Comparison of ENCODE assay signal across 17 cellular contexts in the genomic region with DNA sequence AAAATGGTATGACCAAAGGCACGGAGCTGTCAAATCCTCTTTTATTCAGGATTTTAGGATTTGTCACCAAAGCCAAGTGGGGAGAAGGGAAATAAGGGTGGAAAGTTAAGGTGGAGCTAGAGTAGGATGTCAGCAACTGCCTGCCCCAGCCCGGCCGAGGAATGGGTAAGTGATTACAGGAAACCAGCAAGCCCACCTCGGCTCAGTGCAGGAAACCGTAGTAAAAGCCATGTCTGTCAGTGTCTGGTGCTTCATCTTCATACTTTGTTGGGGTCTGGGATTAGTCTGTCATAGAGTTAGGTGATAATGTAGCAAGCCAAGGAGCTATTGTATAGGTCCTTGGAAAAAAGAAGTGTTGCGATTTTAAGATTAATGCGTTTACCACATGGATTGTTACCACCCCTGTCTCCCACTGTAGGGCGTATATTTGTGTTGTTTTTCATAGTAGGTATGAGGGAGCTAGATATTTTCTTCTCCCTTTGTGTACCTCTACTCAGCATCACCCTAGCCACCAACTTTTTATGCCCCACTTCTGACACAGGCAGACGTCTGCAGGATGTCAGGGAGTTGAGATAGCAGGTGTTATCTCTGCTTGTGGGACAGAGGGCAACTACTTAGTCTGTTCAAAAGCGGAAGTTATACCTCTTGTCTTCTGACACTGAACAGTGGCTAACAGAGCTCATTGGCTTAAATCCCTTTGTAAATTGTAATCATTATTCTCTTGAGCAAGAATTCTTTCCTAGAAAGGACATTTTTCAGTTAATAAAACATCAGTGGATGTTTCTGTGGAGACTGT.
A peak's percentile ranks its signal among the peaks of the same experiment; 100 is the strongest.
DNase-seq lines count a peak whose midpoint lies in the region; ATAC-seq, FAIRE-seq and TF ChIP-seq lines count a peak whose summit lies in the region.
"Had no signal": no experiment of that assay in that cellular context is flagged by ENCODE, and none has a peak within 500 bp of the region (broad histone marks: within the 10 kb centered on the region; RNA-seq: fewer than 3 reads in every experiment).

No MANE protein-coding gene starts in this region.

- no peaks in the 10 kb centered on the region; a peak in 1 of 5 replicates for H3K4me1 ChIP-seq in K562 (replicated peaks in 1 of 2; ENCODE audit: control insufficient read depth in 2 of 2, insufficient read depth in 2 of 2, low read length in 2 of 2)
- H3K4me1 ChIP-seq: uterus had no signal

- in situ Hi-C loops in K562 (cut with MboI) = loop anchor here (25.0 kb wide), 1 partner anchor 1080 kb away; no protein-coding TSS in a partner anchor

- no peaks in the 10 kb centered on the region for H3K36me3 ChIP-seq in K562 (ENCODE audit: control insufficient read depth, insufficient read depth, low read length)
- H3K36me3 ChIP-seq: BLaER1, esophagus muscularis mucosa, left lung, uterus had no signal

- no peak overlapping the region for H2AFZ ChIP-seq in K562 (ENCODE audit: low read depth, low read length)

- H3K27ac ChIP-seq in K562 (ENCODE audit: extremely low read depth, low read depth, low read length) = no peak overlapping the region
- H3K27ac ChIP-seq: BLaER1, esophagus muscularis mucosa, left lung, uterus had no signal

- H3K9me1 ChIP-seq in K562 (ENCODE audit: control insufficient read depth, insufficient read depth, low read length) = no peaks in the 10 kb centered on the region

- FAIRE-seq in K562 (lab: Jason Lieb, UNC) = no peak

- no peak for TF ChIP-seq RAD21 in K562 (CRISPR knock-in tag; conservative IDR thresholded peaks at IDR 0.05 in 1 of 2, IDR thresholded peaks at IDR 0.05 in 1 of 2)

- no TSS peak for BruUV-seq in K562 (replicated peaks; lab: Mats Ljungman, UMichigan)

- no peaks in the 10 kb centered on the region for H4K20me1 ChIP-seq in K562 (replicated peaks; ENCODE audit: control insufficient read depth, insufficient read depth, low read length)
- H4K20me1 ChIP-seq: BLaER1 had no signal

- DNase-seq in ELF-1 (ENCODE audit: low read depth, low spot score) = peak; percentile 14
- DNase-seq in Kasumi-1 (lab: John Stamatoyannopoulos, UW) = peak; percentile 33 to 35
- peak in 1 of 4 experiments; percentile 15 for DNase-seq in K562 (ENCODE audit: extremely low read depth in 1 of 4, low spot score in 3 of 4)
- no peak for DNase-seq in inferior parietal cortex (ENCODE audit: extremely low spot score)
- no peak for DNase-seq in middle frontal gyrus (ENCODE audit: extremely low spot score, low spot score)
- DNase-seq in mesenteric fat pad (ENCODE audit: low spot score) = no peak
- DNase-seq in HPDE6-E6E7 (ENCODE audit: extremely low spot score) = no peak
- DNase-seq: activated CD4-positive, CD25-positive, alpha-beta regulatory T cell; activated T-cell treated with anti-CD3 and anti-CD28 coated beads, Interleukin-2, amount 50 U/mL, for 1 hour; cortex of kidney; left lung; NK-92 treated with Interleukin-12 subunit alpha and Interleukin-12 subunit beta, amount 100 ng/mL, for 24 hours; retina; uterus had no signal

- H3K4me2 ChIP-seq in K562 (ENCODE audit: insufficient read depth, low read length) = no peak overlapping the region
- H3K4me2 ChIP-seq: BLaER1 had no signal

- no peaks in the 10 kb centered on the region for H3K27me3 ChIP-seq in K562 (ENCODE audit: control insufficient read depth in 2 of 2, insufficient read depth in 2 of 2, low read length in 2 of 2)
- H3K27me3 ChIP-seq: BLaER1, esophagus muscularis mucosa, left lung, uterus had no signal

- intact Hi-C loops in K562 (cut with micrococcal nuclease) = loop anchor here (2.0 to 10.0 kb wide), 4 partner anchors 135 to 1072 kb away; no protein-coding TSS in a partner anchor

- no peak for TF ChIP-seq CTCF in K562 (IDR thresholded peaks at IDR 0.05 in 2 of 3, conservative IDR thresholded peaks at IDR 0.05 in 1 of 3; ENCODE audit: insufficient read depth in 2 of 3, low read depth in 1 of 3, low read length in 3 of 3)

- H3K9ac ChIP-seq in K562 (ENCODE audit: insufficient read depth in 1 of 2, low read depth in 2 of 2, low read length in 2 of 2) = no peak overlapping the region
- H3K9ac ChIP-seq: BLaER1 had no signal

- POLR2A ChIA-PET in K562 (lab: Yijun Ruan, JAX) = interaction anchor here (0.7 to 0.9 kb wide), 2 partner anchors 10 to 102 kb away, joined by 3 read pairs; no protein-coding TSS in a partner anchor

- no peaks in the 10 kb centered on the region for H3K79me2 ChIP-seq in K562 (ENCODE audit: control insufficient read depth, insufficient read depth, low read length)

- no peak for TF ChIP-seq EP300 in K562 (IDR thresholded peaks at IDR 0.05; ENCODE audit: low read length)

- CTCF ChIA-PET in K562 (lab: Yijun Ruan, JAX; ENCODE audit: low intra/inter-chr PET ratio) = no interaction called here

- ATAC-seq in GM21526 (IDR thresholded peaks at IDR 0.05; ENCODE audit: low FRiP score, unreplicated experiment) (peak; percentile 57), K562 (peak; percentile 52; the same call in 2 of the 3 replicates)
- ATAC-seq: left lung had no signal

- 0% methylated on average over 10 of the region's 10 CpGs for WGBS in K562 (ENCODE audit: insufficient coverage, low coverage, missing lambda C conversion rate)

- no peak overlapping the region for H3K4me3 ChIP-seq in K562
- H3K4me3 ChIP-seq: BLaER1, esophagus muscularis mucosa, left lung, uterus had no signal

- TF ChIP-seq POLR2A in K562 (conservative IDR thresholded peaks at IDR 0.05) = no peak

- H3K9me3 ChIP-seq in K562 (replicated peaks; ENCODE audit: control insufficient read depth, insufficient read depth, low read depth, low read length) = no peaks in the 10 kb centered on the region; the same call in 1 of the 2 replicates
- H3K9me3 ChIP-seq: esophagus muscularis mucosa, left lung, uterus had no signal

TF ChIP-seq in K562, 482 proteins besides CTCF, POLR2A, EP300 and RAD21 (continues in another document):
- no peak for TF ChIP-seq KHSRP (IDR thresholded peaks at IDR 0.05)
- TF ChIP-seq, protein P1, sequence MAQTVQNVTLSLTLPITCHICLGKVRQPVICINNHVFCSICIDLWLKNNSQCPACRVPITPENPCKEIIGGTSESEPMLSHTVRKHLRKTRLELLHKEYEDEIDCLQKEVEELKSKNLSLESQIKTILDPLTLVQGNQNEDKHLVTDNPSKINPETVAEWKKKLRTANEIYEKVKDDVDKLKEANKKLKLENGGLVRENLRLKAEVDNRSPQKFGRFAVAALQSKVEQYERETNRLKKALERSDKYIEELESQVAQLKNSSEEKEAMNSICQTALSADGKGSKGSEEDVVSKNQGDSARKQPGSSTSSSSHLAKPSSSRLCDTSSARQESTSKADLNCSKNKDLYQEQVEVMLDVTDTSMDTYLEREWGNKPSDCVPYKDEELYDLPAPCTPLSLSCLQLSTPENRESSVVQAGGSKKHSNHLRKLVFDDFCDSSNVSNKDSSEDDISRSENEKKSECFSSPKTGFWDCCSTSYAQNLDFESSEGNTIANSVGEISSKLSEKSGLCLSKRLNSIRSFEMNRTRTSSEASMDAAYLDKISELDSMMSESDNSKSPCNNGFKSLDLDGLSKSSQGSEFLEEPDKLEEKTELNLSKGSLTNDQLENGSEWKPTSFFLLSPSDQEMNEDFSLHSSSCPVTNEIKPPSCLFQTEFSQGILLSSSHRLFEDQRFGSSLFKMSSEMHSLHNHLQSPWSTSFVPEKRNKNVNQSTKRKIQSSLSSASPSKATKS (CRISPR knock-in tag; IDR thresholded peaks at IDR 0.05) = no peak
- TF ChIP-seq SMARCA4 (IDR thresholded peaks at IDR 0.05) = no peak
- peak; percentile 17; the same call in 1 of the 2 replicates for TF ChIP-seq SOX6 (IDR thresholded peaks at IDR 0.05)
- TF ChIP-seq CREM (IDR thresholded peaks at IDR 0.05; ENCODE audit: low read depth) = peak; percentile 68
- no peak for TF ChIP-seq ZNF76 (CRISPR knock-in tag; IDR thresholded peaks at IDR 0.05; ENCODE audit: borderline replicate concordance)
- TF ChIP-seq, protein P2, sequence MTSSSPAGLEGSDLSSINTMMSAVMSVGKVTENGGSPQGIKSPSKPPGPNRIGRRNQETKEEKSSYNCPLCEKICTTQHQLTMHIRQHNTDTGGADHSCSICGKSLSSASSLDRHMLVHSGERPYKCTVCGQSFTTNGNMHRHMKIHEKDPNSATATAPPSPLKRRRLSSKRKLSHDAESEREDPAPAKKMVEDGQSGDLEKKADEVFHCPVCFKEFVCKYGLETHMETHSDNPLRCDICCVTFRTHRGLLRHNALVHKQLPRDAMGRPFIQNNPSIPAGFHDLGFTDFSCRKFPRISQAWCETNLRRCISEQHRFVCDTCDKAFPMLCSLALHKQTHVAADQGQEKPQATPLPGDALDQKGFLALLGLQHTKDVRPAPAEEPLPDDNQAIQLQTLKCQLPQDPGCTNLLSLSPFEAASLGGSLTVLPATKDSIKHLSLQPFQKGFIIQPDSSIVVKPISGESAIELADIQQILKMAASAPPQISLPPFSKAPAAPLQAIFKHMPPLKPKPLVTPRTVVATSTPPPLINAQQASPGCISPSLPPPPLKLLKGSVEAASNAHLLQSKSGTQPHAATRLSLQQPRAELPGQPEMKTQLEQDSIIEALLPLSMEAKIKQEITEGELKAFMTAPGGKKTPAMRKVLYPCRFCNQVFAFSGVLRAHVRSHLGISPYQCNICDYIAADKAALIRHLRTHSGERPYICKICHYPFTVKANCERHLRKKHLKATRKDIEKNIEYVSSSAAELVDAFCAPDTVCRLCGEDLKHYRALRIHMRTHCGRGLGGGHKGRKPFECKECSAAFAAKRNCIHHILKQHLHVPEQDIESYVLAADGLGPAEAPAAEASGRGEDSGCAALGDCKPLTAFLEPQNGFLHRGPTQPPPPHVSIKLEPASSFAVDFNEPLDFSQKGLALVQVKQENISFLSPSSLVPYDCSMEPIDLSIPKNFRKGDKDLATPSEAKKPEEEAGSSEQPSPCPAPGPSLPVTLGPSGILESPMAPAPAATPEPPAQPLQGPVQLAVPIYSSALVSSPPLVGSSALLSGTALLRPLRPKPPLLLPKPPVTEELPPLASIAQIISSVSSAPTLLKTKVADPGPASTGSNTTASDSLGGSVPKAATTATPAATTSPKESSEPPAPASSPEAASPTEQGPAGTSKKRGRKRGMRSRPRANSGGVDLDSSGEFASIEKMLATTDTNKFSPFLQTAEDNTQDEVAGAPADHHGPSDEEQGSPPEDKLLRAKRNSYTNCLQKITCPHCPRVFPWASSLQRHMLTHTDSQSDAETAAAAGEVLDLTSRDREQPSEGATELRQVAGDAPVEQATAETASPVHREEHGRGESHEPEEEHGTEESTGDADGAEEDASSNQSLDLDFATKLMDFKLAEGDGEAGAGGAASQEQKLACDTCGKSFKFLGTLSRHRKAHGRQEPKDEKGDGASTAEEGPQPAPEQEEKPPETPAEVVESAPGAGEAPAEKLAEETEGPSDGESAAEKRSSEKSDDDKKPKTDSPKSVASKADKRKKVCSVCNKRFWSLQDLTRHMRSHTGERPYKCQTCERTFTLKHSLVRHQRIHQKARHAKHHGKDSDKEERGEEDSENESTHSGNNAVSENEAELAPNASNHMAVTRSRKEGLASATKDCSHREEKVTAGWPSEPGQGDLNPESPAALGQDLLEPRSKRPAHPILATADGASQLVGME (CRISPR knock-in tag; IDR thresholded peaks at IDR 0.05) = 0 out of 2 replicates have a peak, but pooled peaks have one; percentile 2
- no peak for TF ChIP-seq PTTG1 (tag; IDR thresholded peaks at IDR 0.05; ENCODE audit: low read depth)
- no peak for TF ChIP-seq TCFL5 (CRISPR knock-in tag; conservative IDR thresholded peaks at IDR 0.05)
- no peak for TF ChIP-seq KDM2B (CRISPR knock-in tag; IDR thresholded peaks at IDR 0.05)

Comparison
In these comparisons a context has a peak if more than half of its experiments do, and no peak if none do; other contexts are left out.
1. DNase-seq: peak in ELF-1 (single experiment) and Kasumi-1 (2 of 2); none in inferior parietal cortex (single experiment), middle frontal gyrus (single experiment), mesenteric fat pad (single experiment) and HPDE6-E6E7 (single experiment).